In genomic region chr14:61754627-61755381, GRCh38 we compare ENCODE assay signal across 16 cellular contexts. TPM values are rescaled to one million over a fixed set of nuclear protein-coding genes. Genes with fewer than 3 reads are reported as not detected.
DNase-seq lines count a peak whose midpoint lies in the region; ATAC-seq, FAIRE-seq and TF ChIP-seq lines count a peak whose summit lies in the region.
"Had no signal": no experiment of that assay in that cellular context is flagged by ENCODE, and none has a peak within 500 bp of the region (broad histone marks: within the 10 kb centered on the region; RNA-seq: fewer than 3 reads in every experiment).

No MANE protein-coding gene starts in this region.

- no peak overlapping the region for H3K4me3 ChIP-seq in cardiac muscle cell
- no peak overlapping the region for H3K4me3 ChIP-seq in SK-N-MC
- H3K4me3 ChIP-seq: Peyer's patch, upper lobe of right lung had no signal

- no peak overlapping the region for H3K9ac ChIP-seq in SK-N-MC (ENCODE audit: insufficient read length)

- H3K36me3 ChIP-seq in cardiac muscle cell (no peaks in the 10 kb centered on the region), SK-N-MC (ENCODE audit: insufficient read depth, low read length) (no peaks in the 10 kb centered on the region)
- H3K36me3 ChIP-seq: Peyer's patch, upper lobe of right lung had no signal

- ATAC-seq in HG03097 (IDR thresholded peaks at IDR 0.05; ENCODE audit: low FRiP score, unreplicated experiment) (no peak), GM21423 (IDR thresholded peaks at IDR 0.05; ENCODE audit: unreplicated experiment) (no peak)
- ATAC-seq: upper lobe of right lung had no signal

- peak; percentile 98 for FAIRE-seq in urothelium cell line (lab: Jason Lieb, UNC)
- FAIRE-seq: A204.1 had no signal

- intact Hi-C loops in cardiac septum (cut with DNase I): loop anchor here (5.0 kb wide), 2 partner anchors 58 to 288 kb away; partner anchors contain the start of gene HIF1A

- peak overlapping the region; percentile 82 for H3K27ac ChIP-seq in cardiac muscle cell
- peak overlapping the region; percentile 34; the same call in 1 of the 2 replicates for H3K27ac ChIP-seq in SK-N-MC
- H3K27ac ChIP-seq: Peyer's patch, upper lobe of right lung had no signal

- no peak for TF ChIP-seq CTCF in cardiac muscle cell (IDR thresholded peaks at IDR 0.05; ENCODE audit: low read depth, low read length)

- H3K4me1 ChIP-seq in cardiac muscle cell (ENCODE audit: low read depth): peaks cover 23% of the 10 kb centered on the region

- DNase-seq in cardiac muscle cell (ENCODE audit: low read depth in 1 of 2, low spot score in 1 of 2): peak in 1 of 2 donors; percentile 61
- DNase-seq in cardiac septum (ENCODE audit: low spot score): no peak
- DNase-seq in SK-N-MC (ENCODE audit: low read depth, low spot score): no peak
- DNase-seq in fibroblast of peridontal ligament (ENCODE audit: extremely low read depth): peak; percentile 45
- DNase-seq in urothelium cell line (ENCODE audit: low spot score): peak; percentile 54
- DNase-seq in ureter (ENCODE audit: low spot score): no peak
- DNase-seq: activated CD8-positive, alpha-beta memory T cell treated with anti-CD3 and anti-CD28 coated beads, Interleukin-2, amount 50 U/mL, for 48 hours; COR-L47; NCI-H187 treated with DMSO at 0.1 percent for 48 hours; NCI-H524 treated with DMSO at 0.1 percent for 48 hours; Peyer's patch; upper lobe of right lung had no signal

- H3K27me3 ChIP-seq in cardiac muscle cell: no peaks in the 10 kb centered on the region
- H3K27me3 ChIP-seq: Peyer's patch, upper lobe of right lung had no signal

- H3K9me3 ChIP-seq in cardiac muscle cell (ENCODE audit: low read depth) (no peaks in the 10 kb centered on the region), SK-N-MC (ENCODE audit: low read depth, low read length) (no peaks in the 10 kb centered on the region)
- H3K9me3 ChIP-seq: Peyer's patch, upper lobe of right lung had no signal

RNA-seq across cellular contexts. Expression of gene SNAPC1, which starts 7.4 kb away (rescaled TPM):
- total RNA-seq in cardiac muscle cell: 12.9 and 13.0 TPM in 2 replicates
- polyA plus RNA-seq in cardiac muscle cell: 17.3 and 23.8 TPM in 2 replicates
- total RNA-seq in cardiac septum: 5.0 TPM
- 8.9 TPM for total RNA-seq in ureter

RNA-seq across cellular contexts. Expression of gene SYT16, which starts 57.7 kb away (rescaled TPM):
- total RNA-seq in cardiac muscle cell: 0.07 and 0.71 TPM in 2 replicates
- 0.16 TPM in 1 of 2 replicates, not detected in the other for polyA plus RNA-seq in cardiac muscle cell
- total RNA-seq in cardiac septum: 0.73 TPM
- 5.6 TPM for total RNA-seq in ureter
- total RNA-seq: LHCN-M2 had no signal

RNA-seq across cellular contexts. Expression of gene HIF1A, which starts 59.5 kb away (rescaled TPM):
- total RNA-seq in cardiac muscle cell (107 and 108 TPM in 2 replicates), cardiac septum (73.2 TPM), ureter (242 TPM)
- 119 and 166 TPM in 2 replicates for polyA plus RNA-seq in cardiac muscle cell

Comparison
In these comparisons a context has a peak if more than half of its experiments do, and no peak if none do; other contexts are left out.
1. DNase-seq: peak in fibroblast of peridontal ligament (single experiment) and urothelium cell line (single experiment); none in cardiac septum (single experiment), SK-N-MC (single experiment) and ureter (single experiment).